ENCODE assay signal across 18 cellular contexts in genomic region chr17:58370716-58371115, GRCh38. TPM values are rescaled to one million over a fixed set of nuclear protein-coding genes. Genes with fewer than 3 reads are reported as not detected.
A peak's percentile ranks its signal among the peaks of the same experiment; 100 is the strongest.
DNase-seq lines count a peak whose midpoint lies in the region; ATAC-seq lines count a peak whose summit lies in the region.
"Had no signal": no experiment of that assay in that cellular context is flagged by ENCODE, and none has a peak within 500 bp of the region (broad histone marks: within the 10 kb centered on the region; RNA-seq: fewer than 3 reads in every experiment).

No MANE protein-coding gene starts in this region.

- no peak for ATAC-seq in activated naive CD8-positive, alpha-beta T cell treated with anti-CD3 and anti-CD28 coated beads, Interleukin-2, amount 10 ng/mL, durations not matched to agents 7 days and 5 days (ENCODE audit: low read depth)
- ATAC-seq in activated T-helper 17 cell treated with anti-CD3 and anti-CD28 coated beads, Interleukin-2, amount 50 U/mL, for 72 hours (replicated peaks): no peak
- no peak for ATAC-seq in memory B cell (ENCODE audit: low read depth)
- no peak for ATAC-seq in stimulated activated naive B cell treated with anti-CD40 and anti-IgM and Interleukin-4, amounts not matched to agents 10 μg/mL and 1 μg/mL and 100 μg/mL, for 72 hours (replicated peaks)
- ATAC-seq in stimulated activated naive CD8-positive, alpha-beta T cell treated with anti-CD3 and anti-CD28 coated beads, Interleukin-15, amount 100 ng/mL, for 72 hours: no peak
- ATAC-seq: PC-3 had no signal

- no peaks in the 10 kb centered on the region for H3K36me3 Mint-ChIP-seq in activated naive CD8-positive, alpha-beta T cell treated with anti-CD3 and anti-CD28 coated beads, Interleukin-2, amount 10 ng/mL, durations not matched to agents 7 days and 5 days
- H3K36me3 Mint-ChIP-seq in activated naive CD8-positive, alpha-beta T cell treated with anti-CD3 and anti-CD28 coated beads for 36 hours: no peaks in the 10 kb centered on the region
- no peaks in the 10 kb centered on the region for H3K36me3 Mint-ChIP-seq in activated T-helper 17 cell treated with anti-CD3 and anti-CD28 coated beads, Interleukin-2, amount 50 U/mL, for 72 hours (ENCODE audit: low read depth)
- no peaks in the 10 kb centered on the region for H3K36me3 Mint-ChIP-seq in memory B cell
- H3K36me3 Mint-ChIP-seq in stimulated activated naive B cell treated with anti-CD40 and anti-IgM and Interleukin-4, amounts not matched to agents 10 μg/mL and 1 μg/mL and 100 μg/mL, for 72 hours: peaks cover 8% of the 10 kb centered on the region in 2 donors

- POLR2A ChIA-PET in activated naive CD8-positive, alpha-beta T cell treated with anti-CD3 and anti-CD28 coated beads, Interleukin-2, amount 10 ng/mL, durations not matched to agents 7 days and 5 days (lab: Charles Lee): interaction anchor here (2.2 kb wide), 1 partner anchor 18 kb away, joined by 8 read pairs; the partner anchor contains the start of gene SUPT4H1

- H3K27ac Mint-ChIP-seq in activated naive CD8-positive, alpha-beta T cell treated with anti-CD3 and anti-CD28 coated beads, Interleukin-2, amount 10 ng/mL, durations not matched to agents 7 days and 5 days: peak overlapping the region; percentile 37
- no peak overlapping the region for H3K27ac Mint-ChIP-seq in activated naive CD8-positive, alpha-beta T cell treated with anti-CD3 and anti-CD28 coated beads for 36 hours
- peak overlapping the region; percentile 23 for H3K27ac Mint-ChIP-seq in activated T-helper 17 cell treated with anti-CD3 and anti-CD28 coated beads, Interleukin-2, amount 50 U/mL, for 72 hours
- H3K27ac Mint-ChIP-seq in memory B cell: no peak overlapping the region
- peak overlapping the region; percentile 57 for H3K27ac Mint-ChIP-seq in stimulated activated naive B cell treated with anti-CD40 and anti-IgM and Interleukin-4, amounts not matched to agents 10 μg/mL and 1 μg/mL and 100 μg/mL, for 72 hours
- H3K27ac Mint-ChIP-seq in stimulated activated naive CD8-positive, alpha-beta T cell treated with anti-CD3 and anti-CD28 coated beads, Interleukin-15, amount 100 ng/mL, for 72 hours: no peak overlapping the region

- no peak overlapping the region for H3K4me3 Mint-ChIP-seq in activated naive CD8-positive, alpha-beta T cell treated with anti-CD3 and anti-CD28 coated beads, Interleukin-2, amount 10 ng/mL, durations not matched to agents 7 days and 5 days
- H3K4me3 Mint-ChIP-seq in activated naive CD8-positive, alpha-beta T cell treated with anti-CD3 and anti-CD28 coated beads for 36 hours: no peak overlapping the region
- H3K4me3 Mint-ChIP-seq in activated T-helper 17 cell treated with anti-CD3 and anti-CD28 coated beads, Interleukin-2, amount 50 U/mL, for 72 hours: no peak overlapping the region
- H3K4me3 Mint-ChIP-seq in memory B cell: peak overlapping the region; percentile 21
- no peak overlapping the region for H3K4me3 Mint-ChIP-seq in stimulated activated naive B cell treated with anti-CD40 and anti-IgM and Interleukin-4, amounts not matched to agents 10 μg/mL and 1 μg/mL and 100 μg/mL, for 72 hours
- H3K4me3 Mint-ChIP-seq in stimulated activated naive CD8-positive, alpha-beta T cell treated with anti-CD3 and anti-CD28 coated beads, Interleukin-15, amount 100 ng/mL, for 72 hours: no peak overlapping the region

- DNase-seq in activated naive CD8-positive, alpha-beta T cell treated with anti-CD3 and anti-CD28 coated beads, Interleukin-2, amount 10 ng/mL, durations not matched to agents 7 days and 5 days: no peak
- no peak for DNase-seq in activated naive CD8-positive, alpha-beta T cell treated with anti-CD3 and anti-CD28 coated beads for 36 hours
- DNase-seq in memory B cell (ENCODE audit: low spot score in 2 of 2): no peak
- DNase-seq in stimulated activated naive B cell treated with anti-CD40 and anti-IgM and Interleukin-4, amounts not matched to agents 10 μg/mL and 1 μg/mL and 100 μg/mL, for 72 hours: no peak
- DNase-seq in stimulated activated naive CD8-positive, alpha-beta T cell treated with anti-CD3 and anti-CD28 coated beads, Interleukin-15, amount 100 ng/mL, for 72 hours: no peak
- no peak for DNase-seq in activated CD4-positive, alpha-beta T cell treated with anti-CD3 and anti-CD28 coated beads, Interleukin-2, amount 50 U/mL, for 4 hours
- DNase-seq in stimulated activated CD4-positive, alpha-beta T cell treated with anti-CD3 and anti-CD28 coated beads, Interleukin-2, amount 100 ng/mL, for 48 hours: no peak
- DNase-seq: DMS79 treated with DMSO at 0.1 percent for 48 hours, KBM-7, NCI-H1417 treated with DMSO at 0.1 percent for 48 hours, NCI-H187 treated with DMSO at 0.1 percent for 48 hours, NCI-H345, NCI-H524 treated with DMSO at 0.1 percent for 48 hours, PC-3, RPMI8226, SHP77 treated with DMSO at 0.1 percent for 48 hours had no signal

- H3K9me3 Mint-ChIP-seq in activated naive CD8-positive, alpha-beta T cell treated with anti-CD3 and anti-CD28 coated beads, Interleukin-2, amount 10 ng/mL, durations not matched to agents 7 days and 5 days: no peaks in the 10 kb centered on the region
- no peaks in the 10 kb centered on the region for H3K9me3 Mint-ChIP-seq in activated naive CD8-positive, alpha-beta T cell treated with anti-CD3 and anti-CD28 coated beads for 36 hours
- no peaks in the 10 kb centered on the region for H3K9me3 Mint-ChIP-seq in activated T-helper 17 cell treated with anti-CD3 and anti-CD28 coated beads, Interleukin-2, amount 50 U/mL, for 72 hours
- H3K9me3 Mint-ChIP-seq in memory B cell: no peaks in the 10 kb centered on the region
- H3K9me3 Mint-ChIP-seq in stimulated activated naive B cell treated with anti-CD40 and anti-IgM and Interleukin-4, amounts not matched to agents 10 μg/mL and 1 μg/mL and 100 μg/mL, for 72 hours: no peaks in the 10 kb centered on the region
- H3K9me3 Mint-ChIP-seq in stimulated activated naive CD8-positive, alpha-beta T cell treated with anti-CD3 and anti-CD28 coated beads, Interleukin-15, amount 100 ng/mL, for 72 hours: no peaks in the 10 kb centered on the region

- H3K4me1 Mint-ChIP-seq in activated naive CD8-positive, alpha-beta T cell treated with anti-CD3 and anti-CD28 coated beads, Interleukin-2, amount 10 ng/mL, durations not matched to agents 7 days and 5 days: peaks cover 20% of the 10 kb centered on the region
- H3K4me1 Mint-ChIP-seq in activated naive CD8-positive, alpha-beta T cell treated with anti-CD3 and anti-CD28 coated beads for 36 hours: peaks cover 13% of the 10 kb centered on the region
- H3K4me1 Mint-ChIP-seq in activated T-helper 17 cell treated with anti-CD3 and anti-CD28 coated beads, Interleukin-2, amount 50 U/mL, for 72 hours: no peaks in the 10 kb centered on the region
- H3K4me1 Mint-ChIP-seq in memory B cell: peaks cover 12% of the 10 kb centered on the region
- H3K4me1 Mint-ChIP-seq in stimulated activated naive B cell treated with anti-CD40 and anti-IgM and Interleukin-4, amounts not matched to agents 10 μg/mL and 1 μg/mL and 100 μg/mL, for 72 hours: peaks cover 30 to 64% of the 10 kb centered on the region in 2 donors
- peaks cover 8% of the 10 kb centered on the region for H3K4me1 Mint-ChIP-seq in stimulated activated naive CD8-positive, alpha-beta T cell treated with anti-CD3 and anti-CD28 coated beads, Interleukin-15, amount 100 ng/mL, for 72 hours

- H3K27me3 Mint-ChIP-seq in activated naive CD8-positive, alpha-beta T cell treated with anti-CD3 and anti-CD28 coated beads, Interleukin-2, amount 10 ng/mL, durations not matched to agents 7 days and 5 days: no peaks in the 10 kb centered on the region
- H3K27me3 Mint-ChIP-seq in activated naive CD8-positive, alpha-beta T cell treated with anti-CD3 and anti-CD28 coated beads for 36 hours: no peaks in the 10 kb centered on the region
- H3K27me3 Mint-ChIP-seq in activated T-helper 17 cell treated with anti-CD3 and anti-CD28 coated beads, Interleukin-2, amount 50 U/mL, for 72 hours: no peaks in the 10 kb centered on the region
- H3K27me3 Mint-ChIP-seq in memory B cell: no peaks in the 10 kb centered on the region
- no peaks in the 10 kb centered on the region for H3K27me3 Mint-ChIP-seq in stimulated activated naive B cell treated with anti-CD40 and anti-IgM and Interleukin-4, amounts not matched to agents 10 μg/mL and 1 μg/mL and 100 μg/mL, for 72 hours
- H3K27me3 Mint-ChIP-seq in stimulated activated naive CD8-positive, alpha-beta T cell treated with anti-CD3 and anti-CD28 coated beads, Interleukin-15, amount 100 ng/mL, for 72 hours: no peaks in the 10 kb centered on the region

RNA-seq across cellular contexts. Expression of gene SUPT4H1, which starts 18.7 kb away (rescaled TPM):
- 10 to 100 TPM; 66.4 to 70.2 TPM for total RNA-seq in activated naive CD8-positive, alpha-beta T cell treated with anti-CD3 and anti-CD28 coated beads, Interleukin-2, amount 10 ng/mL, durations not matched to agents 7 days and 5 days
- 100 to 1,000 TPM; 136 to 139 TPM for total RNA-seq in activated naive CD8-positive, alpha-beta T cell treated with anti-CD3 and anti-CD28 coated beads for 36 hours
- total RNA-seq in activated T-helper 17 cell treated with anti-CD3 and anti-CD28 coated beads, Interleukin-2, amount 50 U/mL, for 72 hours: 100 to 1,000 TPM; 117 to 147 TPM

RNA-seq across cellular contexts. Expression of gene TSPOAP1, which starts 42.1 kb away (rescaled TPM):
- 10 to 100 TPM; 70.6 to 77.7 TPM for total RNA-seq in activated naive CD8-positive, alpha-beta T cell treated with anti-CD3 and anti-CD28 coated beads, Interleukin-2, amount 10 ng/mL, durations not matched to agents 7 days and 5 days
- total RNA-seq in activated naive CD8-positive, alpha-beta T cell treated with anti-CD3 and anti-CD28 coated beads for 36 hours: 10 to 100 TPM; 13.7 to 15.4 TPM
- 100 to 1,000 TPM in 1 of 2 donors, 10 to 100 TPM in 1; 97.2 to 107 TPM for total RNA-seq in activated T-helper 17 cell treated with anti-CD3 and anti-CD28 coated beads, Interleukin-2, amount 50 U/mL, for 72 hours
- total RNA-seq: H4 had no signal

RNA-seq across cellular contexts. Expression of gene RNF43, which starts 46.6 kb away (rescaled TPM):
- total RNA-seq in activated naive CD8-positive, alpha-beta T cell treated with anti-CD3 and anti-CD28 coated beads, Interleukin-2, amount 10 ng/mL, durations not matched to agents 7 days and 5 days: under 1 TPM in 1 of 2 experiments, not detected in 1; 0.72 TPM
- total RNA-seq in activated naive CD8-positive, alpha-beta T cell treated with anti-CD3 and anti-CD28 coated beads for 36 hours: under 1 TPM; 0.41 to 0.48 TPM
- total RNA-seq in activated T-helper 17 cell treated with anti-CD3 and anti-CD28 coated beads, Interleukin-2, amount 50 U/mL, for 72 hours: under 1 TPM; 0.71 to 0.85 TPM

Comparison
In these comparisons a context has a peak if more than half of its experiments do, and no peak if none do; other contexts are left out.
1. H3K27ac Mint-ChIP-seq: peak in activated naive CD8-positive, alpha-beta T cell treated with anti-CD3 and anti-CD28 coated beads, Interleukin-2, amount 10 ng/mL, durations not matched to agents 7 days and 5 days (single experiment), activated T-helper 17 cell treated with anti-CD3 and anti-CD28 coated beads, Interleukin-2, amount 50 U/mL, for 72 hours (single experiment) and stimulated activated naive B cell treated with anti-CD40 and anti-IgM and Interleukin-4, amounts not matched to agents 10 μg/mL and 1 μg/mL and 100 μg/mL, for 72 hours (single experiment); none in activated naive CD8-positive, alpha-beta T cell treated with anti-CD3 and anti-CD28 coated beads for 36 hours (single experiment), memory B cell (single experiment) and stimulated activated naive CD8-positive, alpha-beta T cell treated with anti-CD3 and anti-CD28 coated beads, Interleukin-15, amount 100 ng/mL, for 72 hours (0 of 2).
2. RNA of gene TSPOAP1, which starts 42.1 kb away (total RNA-seq): 97.2 to 107 TPM in activated T-helper 17 cell treated with anti-CD3 and anti-CD28 coated beads, Interleukin-2, amount 50 U/mL, for 72 hours and 70.6 to 77.7 TPM in activated naive CD8-positive, alpha-beta T cell treated with anti-CD3 and anti-CD28 coated beads, Interleukin-2, amount 10 ng/mL, durations not matched to agents 7 days and 5 days; 13.7 to 15.4 TPM in activated naive CD8-positive, alpha-beta T cell treated with anti-CD3 and anti-CD28 coated beads for 36 hours; every median in the first group is over 4 times any median in the second.